ENCODE assay signal across 1 cellular context in genomic region chr4:112086036-112086434, GRCh38.
TF ChIP-seq lines count a peak whose summit lies in the region.

No MANE protein-coding gene starts in this region.

TF ChIP-seq in GM23338, 12 proteins besides CTCF, POLR2A, EP300 and RAD21 (continued from another document):
- TF ChIP-seq ETS1 (IDR thresholded peaks at IDR 0.05): no peak
TF ChIP-seq in GM23338: peak in this region for 0.
